ENCODE assay signal across 1 cellular context in the genomic region with DNA sequence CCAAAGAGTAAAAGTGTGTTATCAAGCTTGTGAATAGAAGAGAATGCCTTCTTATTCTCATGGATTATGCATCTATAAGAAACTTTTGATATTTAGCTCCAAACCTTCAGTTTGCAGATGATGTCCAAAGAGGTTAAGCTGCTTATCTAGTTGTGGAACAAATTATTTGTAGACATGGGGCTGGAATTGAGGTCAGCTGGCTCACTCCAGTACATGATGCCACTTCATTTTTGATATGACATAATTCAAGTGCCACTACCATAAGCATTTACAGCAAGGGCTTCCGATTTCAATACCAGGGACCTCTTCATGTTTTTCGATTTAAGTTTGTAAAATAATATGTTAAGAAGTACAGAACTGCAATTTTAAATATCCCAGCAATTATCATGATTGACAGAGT.
TF ChIP-seq lines count a peak whose summit lies in the region.

No MANE protein-coding gene starts in this region.

TF ChIP-seq in GM12878, 131 proteins besides CTCF, POLR2A, EP300 and RAD21:
- TF ChIP-seq NFYA (IDR thresholded peaks at IDR 0.05; ENCODE audit: borderline replicate concordance, low read depth, low read length) (no peak), CEBPB (IDR thresholded peaks at IDR 0.05; ENCODE audit: borderline replicate concordance in 1 of 2, low read depth in 2 of 2, low read length in 2 of 2) (no peak)
- TF ChIP-seq, protein P1, sequence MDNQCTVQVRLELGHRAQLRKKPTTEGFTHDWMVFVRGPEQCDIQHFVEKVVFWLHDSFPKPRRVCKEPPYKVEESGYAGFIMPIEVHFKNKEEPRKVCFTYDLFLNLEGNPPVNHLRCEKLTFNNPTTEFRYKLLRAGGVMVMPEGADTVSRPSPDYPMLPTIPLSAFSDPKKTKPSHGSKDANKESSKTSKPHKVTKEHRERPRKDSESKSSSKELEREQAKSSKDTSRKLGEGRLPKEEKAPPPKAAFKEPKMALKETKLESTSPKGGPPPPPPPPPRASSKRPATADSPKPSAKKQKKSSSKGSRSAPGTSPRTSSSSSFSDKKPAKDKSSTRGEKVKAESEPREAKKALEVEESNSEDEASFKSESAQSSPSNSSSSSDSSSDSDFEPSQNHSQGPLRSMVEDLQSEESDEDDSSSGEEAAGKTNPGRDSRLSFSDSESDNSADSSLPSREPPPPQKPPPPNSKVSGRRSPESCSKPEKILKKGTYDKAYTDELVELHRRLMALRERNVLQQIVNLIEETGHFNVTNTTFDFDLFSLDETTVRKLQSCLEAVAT (IDR thresholded peaks at IDR 0.05), result no peak
